ENCODE assay signal across 17 cellular contexts in genomic region chr1:246787781-246788513, GRCh38.
A peak's percentile ranks its signal among the peaks of the same experiment; 100 is the strongest.
DNase-seq lines count a peak whose midpoint lies in the region; ATAC-seq, FAIRE-seq and TF ChIP-seq lines count a peak whose summit lies in the region.
"Had no signal": no experiment of that assay in that cellular context is flagged by ENCODE, and none has a peak within 500 bp of the region (broad histone marks: within the 10 kb centered on the region; RNA-seq: fewer than 3 reads in every experiment).

No MANE protein-coding gene starts in this region.

- H3K4me1 ChIP-seq in K562 (replicated peaks in 1 of 2; ENCODE audit: control insufficient read depth in 2 of 2, insufficient read depth in 2 of 2, low read length in 2 of 2) (peaks cover 0 to 28% of the 10 kb centered on the region in 2 experiments; a peak in 3 of 5 replicates), mesendoderm (ENCODE audit: control insufficient read depth, low read depth, low read length) (peaks cover 8% of the 10 kb centered on the region), esophagus muscularis mucosa (peaks cover 10 to 26% (median 19%) of the 10 kb centered on the region in 4 donors)

- H2BK120ac ChIP-seq in mesendoderm (ENCODE audit: low read depth, low read length), result no peak overlapping the region

- H3K27me3 ChIP-seq in K562 (ENCODE audit: control insufficient read depth in 2 of 2, insufficient read depth in 2 of 2, low read length in 2 of 2), result peaks cover 10 to 58% of the 10 kb centered on the region in 2 experiments
- H3K27me3 ChIP-seq in mesendoderm (ENCODE audit: insufficient read depth, low read length, poor library complexity), result no peaks in the 10 kb centered on the region
- peaks cover 0 to 11% (median 0%) of the 10 kb centered on the region in 4 donors for H3K27me3 ChIP-seq in esophagus muscularis mucosa

- H3K4me1 Mint-ChIP-seq in activated naive CD8-positive, alpha-beta T cell (ENCODE audit: low read depth), result peaks cover 20% of the 10 kb centered on the region
- peaks cover 19% of the 10 kb centered on the region for H3K4me1 Mint-ChIP-seq in activated naive CD8-positive, alpha-beta T cell treated with anti-CD3 and anti-CD28 coated beads for 36 hours

- H3K36me3 Mint-ChIP-seq in activated naive CD8-positive, alpha-beta T cell, result no peaks in the 10 kb centered on the region
- H3K36me3 Mint-ChIP-seq in activated naive CD8-positive, alpha-beta T cell treated with anti-CD3 and anti-CD28 coated beads for 36 hours, result no peaks in the 10 kb centered on the region

- ATAC-seq in K562 (no peak), GM18498 (IDR thresholded peaks at IDR 0.05; ENCODE audit: unreplicated experiment) (no peak)
- ATAC-seq: HCT116, Panc1 had no signal

- no peak for TF ChIP-seq RAD21 in K562 (CRISPR knock-in tag; conservative IDR thresholded peaks at IDR 0.05 in 1 of 2, IDR thresholded peaks at IDR 0.05 in 1 of 2)

- H2BK15ac ChIP-seq in mesendoderm (replicated peaks; ENCODE audit: low read depth), result no peak overlapping the region

- H3K4me2 ChIP-seq in K562 (ENCODE audit: insufficient read depth, low read length) (no peak overlapping the region), mesendoderm (ENCODE audit: low read length) (no peak overlapping the region)

- POLR2A ChIA-PET in K562 (lab: Yijun Ruan, JAX), result no interaction called here

- no peaks in the 10 kb centered on the region for H4K20me1 ChIP-seq in K562 (replicated peaks; ENCODE audit: control insufficient read depth, insufficient read depth, low read length)

- H3K79me2 ChIP-seq in K562 (ENCODE audit: control insufficient read depth, insufficient read depth, low read length) (no peaks in the 10 kb centered on the region), mesendoderm (ENCODE audit: control insufficient read depth, insufficient read depth, low read length) (no peaks in the 10 kb centered on the region)

- H3K27ac ChIP-seq in K562 (ENCODE audit: extremely low read depth, low read depth, low read length), result no peak overlapping the region
- no peak overlapping the region for H3K27ac ChIP-seq in mesendoderm (ENCODE audit: low read depth, low read length)
- H3K27ac ChIP-seq in esophagus muscularis mucosa (replicated peaks in 1 of 4), result no peak overlapping the region
- H3K27ac ChIP-seq: HL-60 had no signal

- CTCF ChIA-PET in K562 (lab: Yijun Ruan, JAX; ENCODE audit: low intra/inter-chr PET ratio), result no interaction called here

- H3K4me3 ChIP-seq in K562 (no peak overlapping the region), mesendoderm (ENCODE audit: low read length) (no peak overlapping the region), esophagus muscularis mucosa (no peak overlapping the region)

- peak overlapping the region; percentile 17 for H3K4me3 Mint-ChIP-seq in activated naive CD8-positive, alpha-beta T cell
- H3K4me3 Mint-ChIP-seq in activated naive CD8-positive, alpha-beta T cell treated with anti-CD3 and anti-CD28 coated beads for 36 hours, result no peak overlapping the region

- no peaks in the 10 kb centered on the region for H3K9me1 ChIP-seq in K562 (ENCODE audit: control insufficient read depth, insufficient read depth, low read length)

- TF ChIP-seq EP300 in K562 (IDR thresholded peaks at IDR 0.05; ENCODE audit: low read length) (no peak), esophagus muscularis mucosa (IDR thresholded peaks at IDR 0.05) (no peak)

- peaks cover 9% of the 10 kb centered on the region for H3K27me3 Mint-ChIP-seq in activated naive CD8-positive, alpha-beta T cell
- peaks cover 20% of the 10 kb centered on the region for H3K27me3 Mint-ChIP-seq in activated naive CD8-positive, alpha-beta T cell treated with anti-CD3 and anti-CD28 coated beads for 36 hours

- intact Hi-C loops in K562 (cut with micrococcal nuclease) (no loop called here), esophagus muscularis mucosa (cut with DNase I) (no loop called here)

- BruUV-seq in K562 (replicated peaks; lab: Mats Ljungman, UMichigan), result no TSS peak

- no peaks in the 10 kb centered on the region for H3K79me1 ChIP-seq in mesendoderm (ENCODE audit: low read length)

- in situ Hi-C loops in K562 (cut with MboI), result no loop called here

- H2AK5ac ChIP-seq in mesendoderm (ENCODE audit: low read length), result no peak overlapping the region

- H3K9ac ChIP-seq in K562 (ENCODE audit: insufficient read depth in 1 of 2, low read depth in 2 of 2, low read length in 2 of 2) (peak overlapping the region in 1 of 2 experiments; percentile 43; a peak in 1 of 4 replicates), mesendoderm (ENCODE audit: low read length) (no peak overlapping the region)

- no peaks in the 10 kb centered on the region for H3K9me3 Mint-ChIP-seq in activated naive CD8-positive, alpha-beta T cell (ENCODE audit: low read depth)
- no peaks in the 10 kb centered on the region for H3K9me3 Mint-ChIP-seq in activated naive CD8-positive, alpha-beta T cell treated with anti-CD3 and anti-CD28 coated beads for 36 hours

- TF ChIP-seq CTCF in K562 (IDR thresholded peaks at IDR 0.05 in 2 of 3, conservative IDR thresholded peaks at IDR 0.05 in 1 of 3; ENCODE audit: insufficient read depth in 2 of 3, low read depth in 1 of 3, low read length in 3 of 3) (no peak), esophagus muscularis mucosa (IDR thresholded peaks at IDR 0.05) (no peak)

- no peak for DNase-seq in activated naive CD8-positive, alpha-beta T cell treated with anti-CD3 and anti-CD28 coated beads for 36 hours
- no peak for DNase-seq in K562 (ENCODE audit: extremely low read depth in 1 of 4, low spot score in 3 of 4)
- DNase-seq in mesendoderm, result no peak
- DNase-seq in esophagus muscularis mucosa (ENCODE audit: extremely low spot score), result no peak
- no peak for DNase-seq in MV-4-11 (lab: John Stamatoyannopoulos, UW)
- no peak for DNase-seq in activated naive CD4-positive, alpha-beta T cell (lab: John Stamatoyannopoulos, UW)
- DNase-seq: EL, KBM-7, NCI-H1417 treated with DMSO at 0.1 percent for 48 hours, NCI-H1930, NCI-H2171 had no signal

- WGBS in K562 (ENCODE audit: insufficient coverage, low coverage, missing lambda C conversion rate), result 44% methylated on average over 11 of the region's 12 CpGs
- no CpG with 5 or more reads among the region's 12 CpGs for WGBS in mesendoderm (ENCODE audit: extremely low coverage, insufficient coverage, low lambda C conversion rate)
- 93% methylated on average over 9 of the region's 12 CpGs for WGBS in esophagus muscularis mucosa

- no peak overlapping the region for H4K5ac ChIP-seq in mesendoderm (ENCODE audit: low read length)

- no peak overlapping the region for H3K27ac Mint-ChIP-seq in activated naive CD8-positive, alpha-beta T cell
- H3K27ac Mint-ChIP-seq in activated naive CD8-positive, alpha-beta T cell treated with anti-CD3 and anti-CD28 coated beads for 36 hours, result no peak overlapping the region

- H3K9me3 ChIP-seq in K562 (replicated peaks; ENCODE audit: control insufficient read depth, insufficient read depth, low read depth, low read length) (no peaks in the 10 kb centered on the region), esophagus muscularis mucosa (no peaks in the 10 kb centered on the region)

- peak; percentile 42 for FAIRE-seq in K562 (lab: Jason Lieb, UNC)
- FAIRE-seq: HTR-8/SVneo had no signal

- TF ChIP-seq POLR2A in K562 (conservative IDR thresholded peaks at IDR 0.05) (no peak), esophagus muscularis mucosa (IDR thresholded peaks at IDR 0.05; ENCODE audit: low read depth) (no peak)

- H3K4ac ChIP-seq in mesendoderm (ENCODE audit: low read depth, low read length), result no peak overlapping the region

- H3K56ac ChIP-seq in mesendoderm (ENCODE audit: low read length), result peak overlapping the region; percentile 49

- no peaks in the 10 kb centered on the region for H3K36me3 ChIP-seq in K562 (ENCODE audit: control insufficient read depth, insufficient read depth, low read length)
- H3K36me3 ChIP-seq in mesendoderm (ENCODE audit: control insufficient read depth, insufficient read depth, low read length), result no peaks in the 10 kb centered on the region
- H3K36me3 ChIP-seq in esophagus muscularis mucosa, result peaks cover 0 to 5% (median 0%) of the 10 kb centered on the region in 4 donors

- H3K18ac ChIP-seq in mesendoderm (ENCODE audit: low read length), result no peak overlapping the region

- no peak overlapping the region for H2BK5ac ChIP-seq in mesendoderm (ENCODE audit: low read length)

- H4K8ac ChIP-seq in mesendoderm (ENCODE audit: low read depth, low read length), result no peak overlapping the region

- H3K23ac ChIP-seq in mesendoderm (ENCODE audit: low read length), result no peak overlapping the region

- no peak overlapping the region for H2AFZ ChIP-seq in K562 (ENCODE audit: low read depth, low read length)

TF ChIP-seq in K562, 482 proteins besides CTCF, POLR2A, EP300 and RAD21 (continues in another document):
- 0 out of 2 replicates have a peak, but pooled peaks have one; percentile 16 for TF ChIP-seq ZBTB5 (IDR thresholded peaks at IDR 0.05)
- no peak for TF ChIP-seq HCFC1 (IDR thresholded peaks at IDR 0.05; ENCODE audit: low read depth, low read length)
- TF ChIP-seq DEAF1 (CRISPR knock-in tag; IDR thresholded peaks at IDR 0.05), result no peak
